In genomic region chr14:52874389-52874788, GRCh38 we compare ENCODE assay signal across 20 cellular contexts.
DNase-seq lines count a peak whose midpoint lies in the region; TF ChIP-seq lines count a peak whose summit lies in the region.
"Had no signal": no experiment of that assay in that cellular context is flagged by ENCODE, and none has a peak within 500 bp of the region (broad histone marks: within the 10 kb centered on the region; RNA-seq: fewer than 3 reads in every experiment).

No MANE protein-coding gene starts in this region.

- intact Hi-C loops in MCF 10A (cut with micrococcal nuclease), result loop anchor here (5.0 kb wide), 1 partner anchor 43 kb away; no protein-coding TSS in a partner anchor
- intact Hi-C loops in mammary epithelial cell (cut with micrococcal nuclease), result no loop called here
- intact Hi-C loops in ascending aorta (cut with DNase I), result no loop called here

- H3K27ac Mint-ChIP-seq in MCF 10A (ENCODE audit: low read depth, unreplicated experiment), result peak overlapping the region; percentile 96
- H3K27ac Mint-ChIP-seq: B cell had no signal

- H3K9me3 Mint-ChIP-seq in MCF 10A (ENCODE audit: unreplicated experiment), result no peaks in the 10 kb centered on the region

- no peak for TF ChIP-seq CTCF in MCF 10A (IDR thresholded peaks at IDR 0.05; ENCODE audit: unreplicated experiment)
- no peak for TF ChIP-seq CTCF in mammary epithelial cell (conservative IDR thresholded peaks at IDR 0.05 in 1 of 2, IDR thresholded peaks at IDR 0.05 in 1 of 2; ENCODE audit: extremely low read depth in 1 of 2, insufficient read depth in 1 of 2, low read depth in 1 of 2, low read length in 2 of 2)
- no peak for TF ChIP-seq CTCF in fibroblast of villous mesenchyme (IDR thresholded peaks at IDR 0.05; ENCODE audit: insufficient read depth, low read depth, low read length)
- no peak for TF ChIP-seq CTCF in tibial nerve (IDR thresholded peaks at IDR 0.05)
- no peak for TF ChIP-seq CTCF in ascending aorta (IDR thresholded peaks at IDR 0.05)

- H3K9me3 ChIP-seq in mammary epithelial cell (replicated peaks; ENCODE audit: insufficient read depth, low read length) (no peaks in the 10 kb centered on the region), adipocyte (ENCODE audit: control insufficient read depth, low read length) (no peaks in the 10 kb centered on the region), tibial nerve (no peaks in the 10 kb centered on the region), ascending aorta (no peaks in the 10 kb centered on the region)

- H2AFZ ChIP-seq in mammary epithelial cell (ENCODE audit: low read depth, low read length), result no peak overlapping the region

- POLR2A ChIA-PET in MCF 10A (lab: Yijun Ruan, JAX), result interaction anchor here (0.7 to 4.4 kb wide), 11 partner anchors 9 to 76 kb away, joined by 3 to 38 read pairs (median 3); partner anchors contain the start of gene FERMT2

- CTCF ChIA-PET in MCF 10A (lab: Yijun Ruan, JAX), result interaction anchor here (1.3 kb wide), 1 partner anchor 25 kb away, joined by 5 read pairs; no protein-coding TSS in a partner anchor
- CTCF ChIA-PET in mammary epithelial cell (lab: Charles Lee; ENCODE audit: low non-redundant PET), result no interaction called here

- H3K4me2 ChIP-seq in mammary epithelial cell (ENCODE audit: insufficient read depth, low read depth, low read length), result no peak overlapping the region

- DNase-seq in MCF 10A (ENCODE audit: unreplicated experiment), result no peak
- no peak for DNase-seq in mammary epithelial cell
- peak; percentile 57 for DNase-seq in adipocyte (ENCODE audit: low read depth)
- DNase-seq in fibroblast of villous mesenchyme (ENCODE audit: low read depth), result peak; percentile 72
- no peak for DNase-seq in tibial nerve (ENCODE audit: low spot score in 2 of 2)
- no peak for DNase-seq in ascending aorta (ENCODE audit: low spot score in 2 of 2)
- no peak for DNase-seq in NCI-H524 treated with DMSO at 0.1 percent for 48 hours (lab: John Stamatoyannopoulos, UW)
- DNase-seq in ureter (ENCODE audit: low spot score), result no peak
- DNase-seq: DND-41, H7, KBM-7, NCI-H1417, NCI-H187 treated with DMSO at 0.1 percent for 48 hours, NCI-H226, NCI-H524, PC-3, RPMI8226, SHP77 treated with DMSO at 0.1 percent for 48 hours had no signal

- H3K9ac ChIP-seq in mammary epithelial cell (ENCODE audit: insufficient read depth, low read length) (no peak overlapping the region), adipocyte (ENCODE audit: low read length) (peak overlapping the region; percentile 75)

- H3K36me3 ChIP-seq in mammary epithelial cell (ENCODE audit: insufficient read depth, low read length) (peaks cover 26% of the 10 kb centered on the region), adipocyte (ENCODE audit: control insufficient read depth, insufficient read depth, low read length, severe bottlenecking) (peaks cover 96% of the 10 kb centered on the region), tibial nerve (peaks cover 0 to 71% (median 0%) of the 10 kb centered on the region in 3 donors), ascending aorta (peaks cover 40 to 66% of the 10 kb centered on the region in 2 donors)

- no peak for TF ChIP-seq EP300 in tibial nerve (IDR thresholded peaks at IDR 0.05)

- dilution Hi-C loops in mammary epithelial cell (cut with HindIII; ENCODE audit: low sequenced_read_pairs), result no loop called here

- H3K4me3 ChIP-seq in mammary epithelial cell (replicated peaks in 1 of 3; ENCODE audit: insufficient read depth in 1 of 3, low read depth in 2 of 3, low read length in 3 of 3), result no peak overlapping the region
- H3K4me3 ChIP-seq in adipocyte (ENCODE audit: low read length), result peak overlapping the region; percentile 15
- no peak overlapping the region for H3K4me3 ChIP-seq in fibroblast of villous mesenchyme (ENCODE audit: low read depth, low read length)
- H3K4me3 ChIP-seq in tibial nerve, result no peak overlapping the region
- no peak overlapping the region for H3K4me3 ChIP-seq in ascending aorta

- H3K27ac ChIP-seq in mammary epithelial cell (ENCODE audit: insufficient read depth, low read depth, low read length) (no peak overlapping the region), tibial nerve (peak overlapping the region in 3 of 4 donors; percentile 39 to 86 (median 60)), ascending aorta (no peak overlapping the region)
- H3K27ac ChIP-seq: 22Rv1 had no signal

- H4K20me1 ChIP-seq in mammary epithelial cell (ENCODE audit: insufficient read depth, low read length), result no peaks in the 10 kb centered on the region

- WGBS in mammary epithelial cell (ENCODE audit: low coverage, missing lambda C conversion rate), result 100% methylated on average over 1 of the region's 1 CpG
- 87 to 96% methylated on average over 1 of the region's 1 CpG for WGBS in tibial nerve, 2 donors

- H3K4me1 Mint-ChIP-seq in MCF 10A (ENCODE audit: insufficient read depth, unreplicated experiment), result peaks cover 49% of the 10 kb centered on the region
- H3K4me1 Mint-ChIP-seq: B cell had no signal

- no peaks in the 10 kb centered on the region for H3K79me2 ChIP-seq in mammary epithelial cell (ENCODE audit: insufficient read depth, low read length)

- H3K27me3 Mint-ChIP-seq in MCF 10A (ENCODE audit: insufficient read depth, unreplicated experiment), result no peaks in the 10 kb centered on the region

- H3K27me3 ChIP-seq in mammary epithelial cell (ENCODE audit: insufficient read depth, low read length), result no peaks in the 10 kb centered on the region
- H3K27me3 ChIP-seq in adipocyte (replicated peaks; ENCODE audit: control insufficient read depth, insufficient read depth, low read length), result no peaks in the 10 kb centered on the region
- H3K27me3 ChIP-seq in tibial nerve, result no peaks in the 10 kb centered on the region
- H3K27me3 ChIP-seq in ascending aorta, result no peaks in the 10 kb centered on the region

- H3K4me3 Mint-ChIP-seq in MCF 10A (ENCODE audit: unreplicated experiment), result no peak overlapping the region
- H3K4me3 Mint-ChIP-seq: B cell had no signal

- no peak for TF ChIP-seq POLR2A in tibial nerve (IDR thresholded peaks at IDR 0.05)

- H3K36me3 Mint-ChIP-seq in MCF 10A (ENCODE audit: insufficient read depth, unreplicated experiment), result peaks cover 71% of the 10 kb centered on the region

- in situ Hi-C loops in mammary epithelial cell (cut with MboI; ENCODE audit: low sequenced_read_pairs in 2 of 2), result no loop called here

- BruUV-seq in MCF 10A (replicated peaks; lab: Mats Ljungman, UMichigan) (no TSS peak), mammary epithelial cell (replicated peaks; lab: Mats Ljungman, UMichigan) (no TSS peak)

- peaks cover 27% of the 10 kb centered on the region for H3K4me1 ChIP-seq in mammary epithelial cell (ENCODE audit: insufficient read depth, low read length)
- peaks cover 81% of the 10 kb centered on the region for H3K4me1 ChIP-seq in adipocyte (ENCODE audit: control insufficient read depth, insufficient read depth, low read length)
- H3K4me1 ChIP-seq in tibial nerve, result peaks cover 0 to 33% (median 4%) of the 10 kb centered on the region in 4 donors
- peaks cover 0 to 20% of the 10 kb centered on the region in 2 donors for H3K4me1 ChIP-seq in ascending aorta

Comparison
In these comparisons a context has a peak if more than half of its experiments do, and no peak if none do; other contexts are left out.
1. DNase-seq: peak in adipocyte (single experiment) and fibroblast of villous mesenchyme (single experiment); none in MCF 10A (single experiment), mammary epithelial cell (single experiment), tibial nerve (0 of 2), ascending aorta (0 of 2), NCI-H524 treated with DMSO at 0.1 percent for 48 hours (single experiment) and ureter (single experiment).
2. H3K27ac ChIP-seq: peak in tibial nerve (3 of 4); none in mammary epithelial cell (single experiment) and ascending aorta (0 of 2).